9 cellular contexts compared by ENCODE assay signal in genomic region chr6:1612386-1612893, GRCh38. TPM values are rescaled to one million over a fixed set of nuclear protein-coding genes. Genes with fewer than 3 reads are reported as not detected.
DNase-seq lines count a peak whose midpoint lies in the region; ATAC-seq and TF ChIP-seq lines count a peak whose summit lies in the region.
"Had no signal": no experiment of that assay in that cellular context is flagged by ENCODE, and none has a peak within 500 bp of the region (broad histone marks: within the 10 kb centered on the region; RNA-seq: fewer than 3 reads in every experiment).

No MANE protein-coding gene starts in this region.

- no peaks in the 10 kb centered on the region for H3K9me3 Mint-ChIP-seq in Caco-2 (ENCODE audit: unreplicated experiment)

- H3K27ac Mint-ChIP-seq in Caco-2 (ENCODE audit: unreplicated experiment): peak overlapping the region; percentile 81

- no peak for TF ChIP-seq EP300 in upper lobe of left lung (IDR thresholded peaks at IDR 0.05)

- H3K9me3 ChIP-seq in Caco-2: no peaks in the 10 kb centered on the region
- no peaks in the 10 kb centered on the region for H3K9me3 ChIP-seq in Peyer's patch
- no peaks in the 10 kb centered on the region for H3K9me3 ChIP-seq in upper lobe of left lung

- H3K4me3 ChIP-seq in Caco-2 (ENCODE audit: low read depth, low read length): peak overlapping the region; percentile 60
- H3K4me3 ChIP-seq in Peyer's patch: peak overlapping the region in 3 of 4 donors; percentile 53 to 66 (median 62)
- peak overlapping the region; percentile 72 for H3K4me3 ChIP-seq in epithelial cell of esophagus (ENCODE audit: low read length)
- H3K4me3 ChIP-seq in retinal pigment epithelial cell (ENCODE audit: low read length): peak overlapping the region; percentile 60
- H3K4me3 ChIP-seq in upper lobe of left lung: peak overlapping the region in 2 of 4 donors; percentile 59 to 65

- WGBS in upper lobe of left lung, 2 donors: 30 to 40% methylated on average over 8 of the region's 8 CpGs

- peaks cover 2% of the 10 kb centered on the region for H3K27me3 Mint-ChIP-seq in Caco-2 (ENCODE audit: insufficient read depth, unreplicated experiment)

- H3K27me3 ChIP-seq in Caco-2 (replicated peaks; ENCODE audit: control insufficient read depth, insufficient read depth, low read length): no peaks in the 10 kb centered on the region
- H3K27me3 ChIP-seq in Peyer's patch: peaks cover 7 to 68% of the 10 kb centered on the region in 2 donors
- H3K27me3 ChIP-seq in upper lobe of left lung: peaks cover 0 to 69% (median 50%) of the 10 kb centered on the region in 4 donors

- H3K36me3 ChIP-seq in Caco-2 (ENCODE audit: control insufficient read depth, insufficient read depth, low read length) (no peaks in the 10 kb centered on the region), Peyer's patch (no peaks in the 10 kb centered on the region), upper lobe of left lung (no peaks in the 10 kb centered on the region)

- H3K36me3 Mint-ChIP-seq in Caco-2 (ENCODE audit: insufficient read depth, unreplicated experiment): peaks cover 15% of the 10 kb centered on the region

- TF ChIP-seq POLR2A in Peyer's patch (IDR thresholded peaks at IDR 0.05): no peak
- no peak for TF ChIP-seq POLR2A in upper lobe of left lung (IDR thresholded peaks at IDR 0.05)

- H3K4me3 Mint-ChIP-seq in Caco-2 (ENCODE audit: unreplicated experiment): peak overlapping the region; percentile 86

- CTCF ChIA-PET in Caco-2 (lab: Charles Lee): interaction anchor here (0.7 to 1.6 kb wide), 2 partner anchors 13 to 29 kb away, joined by 3 to 8 read pairs; no protein-coding TSS in a partner anchor

- DNase-seq in Caco-2: no peak
- DNase-seq in Peyer's patch: no peak
- DNase-seq in epithelial cell of esophagus (ENCODE audit: low read depth): peak; percentile 38
- DNase-seq in retinal pigment epithelial cell (ENCODE audit: low read depth): no peak
- no peak for DNase-seq in NCI-H748 (lab: John Stamatoyannopoulos, UW; ENCODE audit: unreplicated experiment)
- no peak for DNase-seq in upper lobe of left lung
- DNase-seq: T-helper 9 cell had no signal

- no peak overlapping the region for H3K27ac ChIP-seq in Peyer's patch
- no peak overlapping the region for H3K27ac ChIP-seq in upper lobe of left lung

- intact Hi-C loops in Caco-2 (cut with micrococcal nuclease; ENCODE audit: unreplicated experiment): loop anchor here (2.0 kb wide), 1 partner anchor 28 kb away; no protein-coding TSS in a partner anchor

- H3K4me1 Mint-ChIP-seq in Caco-2 (ENCODE audit: low read depth, unreplicated experiment): no peaks in the 10 kb centered on the region

- no TSS peak for BruUV-seq in Caco-2 (replicated peaks; lab: Mats Ljungman, UMichigan)

- ATAC-seq in GM19324 (IDR thresholded peaks at IDR 0.05; ENCODE audit: low FRiP score, unreplicated experiment): no peak
- ATAC-seq in upper lobe of left lung (ENCODE audit: low FRiP score in 2 of 2): no peak
- ATAC-seq in HG03196 (IDR thresholded peaks at IDR 0.05; ENCODE audit: unreplicated experiment): no peak

- TF ChIP-seq CTCF in Caco-2 (IDR thresholded peaks at IDR 0.05; ENCODE audit: insufficient read depth in 1 of 2, low read depth in 1 of 2, low read length in 1 of 2, severe bottlenecking in 1 of 2, unreplicated experiment in 1 of 2): no peak
- TF ChIP-seq CTCF in Peyer's patch (IDR thresholded peaks at IDR 0.05): no peak
- no peak for TF ChIP-seq CTCF in epithelial cell of esophagus (IDR thresholded peaks at IDR 0.05; ENCODE audit: insufficient read depth, low read depth, low read length, missing control alignments)
- no peak for TF ChIP-seq CTCF in retinal pigment epithelial cell (conservative IDR thresholded peaks at IDR 0.05; ENCODE audit: low read depth, low read length)
- TF ChIP-seq CTCF in upper lobe of left lung (IDR thresholded peaks at IDR 0.05): no peak

- H3K4me1 ChIP-seq in Caco-2 (peaks cover 7% of the 10 kb centered on the region), Peyer's patch (peaks cover 0 to 48% (median 29%) of the 10 kb centered on the region in 4 donors), upper lobe of left lung (peaks cover 35 to 65% (median 54%) of the 10 kb centered on the region in 4 donors)

- POLR2A ChIA-PET in Caco-2 (lab: Charles Lee): no interaction called here

RNA-seq across cellular contexts. Expression of gene FOXC1, which starts 2.7 kb away (rescaled TPM):
- total RNA-seq in Caco-2 (2022) (6.8 and 7.1 TPM in 2 replicates), Peyer's patch (1 to 10 TPM in 3 of 4 donors, not detected in 1; 1.6 to 3.3 (median 2.7) TPM), upper lobe of left lung (1 to 10 TPM in 5 of 6 donors, under 1 TPM in 1; 0.22 to 5.5 (median 2.2) TPM)
